ENCODE assay signal across 21 cellular contexts in the genomic region with DNA sequence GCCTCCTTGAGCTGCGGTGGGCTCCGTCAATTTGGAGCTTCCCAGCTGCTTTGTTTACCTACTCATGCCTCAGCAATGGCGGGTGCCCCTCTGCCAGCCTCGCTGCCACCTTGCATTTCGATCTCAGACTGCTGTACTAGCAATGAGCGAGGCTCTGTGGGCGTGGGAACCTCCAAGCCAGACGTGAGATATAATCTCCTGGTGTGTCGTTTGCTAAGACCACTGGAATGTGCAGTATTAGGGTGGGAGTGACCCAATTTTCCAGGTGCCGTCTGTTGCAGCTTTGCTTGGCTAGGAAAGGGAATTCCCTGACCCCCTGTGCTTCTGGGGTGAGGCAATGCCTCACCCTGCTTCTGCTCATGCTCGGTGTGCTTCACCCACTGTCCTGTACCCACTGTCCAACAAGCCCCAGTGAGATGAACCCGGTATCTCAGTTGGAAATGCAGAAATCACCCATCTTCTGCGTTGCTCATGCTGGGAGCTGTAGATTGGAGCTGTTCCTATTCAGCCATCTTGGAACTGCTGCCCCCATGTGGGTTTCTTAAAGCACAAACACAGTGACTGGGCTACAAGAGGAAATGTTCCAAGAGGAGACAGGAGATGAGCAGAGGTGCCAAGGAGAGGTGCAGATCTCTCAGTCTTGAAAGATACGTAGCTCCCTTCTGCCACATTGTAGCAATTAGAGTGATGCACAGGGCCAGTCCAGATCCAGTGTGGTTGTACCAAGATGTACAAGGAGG.
A peak's percentile ranks its signal among the peaks of the same experiment; 100 is the strongest.
DNase-seq lines count a peak whose midpoint lies in the region; ATAC-seq and TF ChIP-seq lines count a peak whose summit lies in the region.
"Had no signal": no experiment of that assay in that cellular context is flagged by ENCODE, and none has a peak within 500 bp of the region (broad histone marks: within the 10 kb centered on the region; RNA-seq: fewer than 3 reads in every experiment).

No MANE protein-coding gene starts in this region.

- TF ChIP-seq POLR2A in NB4 (IDR thresholded peaks at IDR 0.05; ENCODE audit: extremely low read depth, insufficient read length) (no peak), stomach (IDR thresholded peaks at IDR 0.05) (no peak)

- no peak for ATAC-seq in HG03521 (IDR thresholded peaks at IDR 0.05; ENCODE audit: unreplicated experiment)
- ATAC-seq: activated T-helper 17 cell treated with anti-CD3 and anti-CD28 coated beads, Interleukin-2, amount 50 U/mL, for 72 hours had no signal

- TF ChIP-seq EP300 in stomach (IDR thresholded peaks at IDR 0.05): no peak

- H3K4me3 ChIP-seq in NB4 (ENCODE audit: low read depth, low read length) (no peak overlapping the region), choroid plexus epithelial cell (ENCODE audit: low read depth, low read length) (no peak overlapping the region), stomach (no peak overlapping the region)
- H3K4me3 ChIP-seq: adrenal gland, sigmoid colon, uterus had no signal

- intact Hi-C loops in stomach (cut with DNase I; ENCODE audit: low total_unique reads): no loop called here

- 63 to 74% (median 66%) methylated on average over 11 to 14 of the region's 14 CpGs for WGBS in stomach, 5 donors

- DNase-seq in DMS53 (lab: John Stamatoyannopoulos, UW) (peak; percentile 6), DMS53 treated with DMSO at 0.1 percent for 48 hours (lab: John Stamatoyannopoulos, UW; ENCODE audit: unreplicated experiment) (no peak), NB4 (ENCODE audit: low read depth) (peak; percentile 11), choroid plexus epithelial cell (ENCODE audit: low read depth) (peak; percentile 6), midbrain (lab: John Stamatoyannopoulos, UW) (peak; percentile 12), stomach (no peak), HCEC 1CT (no peak)
- DNase-seq: 8988T; activated CD4-positive, alpha-beta T cell treated with anti-CD3 and anti-CD28 coated beads, Interleukin-2, amount 50 U/mL, for 4 hours; adrenal gland; CD4-positive, alpha-beta T cell; cortex of kidney; NCI-H1105 treated with DMSO at 0.1 percent for 48 hours; NCI-H524 treated with DMSO at 0.1 percent for 48 hours; sigmoid colon; stimulated activated CD4-positive, alpha-beta T cell treated with anti-CD3 and anti-CD28 coated beads, Interleukin-4, amount 100 ng/mL, for 24 hours; T-helper 9 cell; uterus had no signal

- H3K36me3 ChIP-seq in stomach: no peaks in the 10 kb centered on the region
- H3K36me3 ChIP-seq: adrenal gland, sigmoid colon, uterus had no signal

- no peak overlapping the region for H3K27ac ChIP-seq in stomach
- H3K27ac ChIP-seq: adrenal gland, RWPE1, sigmoid colon, uterus had no signal

- no peaks in the 10 kb centered on the region for H3K4me1 ChIP-seq in stomach
- H3K4me1 ChIP-seq: adrenal gland, sigmoid colon, uterus had no signal

- peaks cover 3 to 11% (median 9%) of the 10 kb centered on the region in 4 donors for H3K9me3 ChIP-seq in stomach
- H3K9me3 ChIP-seq: adrenal gland, uterus had no signal

- H3K27me3 ChIP-seq in stomach: no peaks in the 10 kb centered on the region
- H3K27me3 ChIP-seq: adrenal gland, sigmoid colon had no signal

- no peak for TF ChIP-seq CTCF in NB4 (IDR thresholded peaks at IDR 0.05; ENCODE audit: low read depth, low read length)
- TF ChIP-seq CTCF in choroid plexus epithelial cell (conservative IDR thresholded peaks at IDR 0.05; ENCODE audit: low read depth, low read length): peak; percentile 12
- TF ChIP-seq CTCF in stomach (IDR thresholded peaks at IDR 0.05): peak in 1 of 7 experiments; percentile 9

Comparison
In these comparisons a context has a peak if more than half of its experiments do, and no peak if none do; other contexts are left out.
1. DNase-seq: peak in DMS53 (single experiment), NB4 (single experiment), choroid plexus epithelial cell (single experiment) and midbrain (single experiment); none in DMS53 treated with DMSO at 0.1 percent for 48 hours (single experiment), stomach (single experiment) and HCEC 1CT (single experiment).